In the genomic region with DNA sequence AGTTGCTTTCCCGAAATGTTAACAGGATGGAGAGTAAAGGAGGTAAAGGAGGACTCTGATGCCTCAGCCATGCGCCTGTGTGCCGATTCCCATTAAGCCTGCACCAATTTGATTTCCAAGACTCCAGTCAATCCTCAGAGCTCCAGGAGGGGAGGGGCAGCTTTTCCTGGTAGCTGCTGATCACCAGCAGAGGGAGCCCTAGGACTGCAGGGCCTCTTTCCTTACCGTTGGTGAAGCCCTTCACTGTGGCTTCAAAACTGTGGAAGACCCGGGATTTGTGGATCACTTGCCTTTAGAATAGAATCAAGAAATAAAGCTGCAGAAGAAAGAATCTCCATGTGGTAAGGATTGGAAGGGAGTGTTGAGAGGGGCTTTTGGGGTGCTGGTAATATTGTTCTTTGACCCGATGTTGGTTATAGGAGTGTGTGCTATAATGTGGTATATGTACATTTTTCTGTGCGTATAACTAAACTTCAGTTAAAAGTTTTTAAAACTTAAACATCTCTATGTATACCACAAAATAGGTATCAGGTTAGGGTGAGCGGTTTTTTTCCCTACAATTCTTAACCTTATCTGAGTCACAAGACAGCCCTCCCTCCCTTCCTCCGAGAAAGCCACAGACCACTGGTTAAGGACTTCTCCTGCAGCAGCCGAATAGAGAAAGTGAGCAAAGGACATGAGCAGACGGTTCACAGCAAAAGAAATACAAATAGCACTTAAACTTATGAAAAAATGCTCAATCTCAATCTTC, we compare ENCODE assay signal across 1 cellular context.
TF ChIP-seq lines count a peak whose summit lies in the region.

No MANE protein-coding gene starts in this region.

TF ChIP-seq in HepG2, 621 proteins besides CTCF, POLR2A, EP300 and RAD21 (continues in another document):
- TF ChIP-seq, protein P1, sequence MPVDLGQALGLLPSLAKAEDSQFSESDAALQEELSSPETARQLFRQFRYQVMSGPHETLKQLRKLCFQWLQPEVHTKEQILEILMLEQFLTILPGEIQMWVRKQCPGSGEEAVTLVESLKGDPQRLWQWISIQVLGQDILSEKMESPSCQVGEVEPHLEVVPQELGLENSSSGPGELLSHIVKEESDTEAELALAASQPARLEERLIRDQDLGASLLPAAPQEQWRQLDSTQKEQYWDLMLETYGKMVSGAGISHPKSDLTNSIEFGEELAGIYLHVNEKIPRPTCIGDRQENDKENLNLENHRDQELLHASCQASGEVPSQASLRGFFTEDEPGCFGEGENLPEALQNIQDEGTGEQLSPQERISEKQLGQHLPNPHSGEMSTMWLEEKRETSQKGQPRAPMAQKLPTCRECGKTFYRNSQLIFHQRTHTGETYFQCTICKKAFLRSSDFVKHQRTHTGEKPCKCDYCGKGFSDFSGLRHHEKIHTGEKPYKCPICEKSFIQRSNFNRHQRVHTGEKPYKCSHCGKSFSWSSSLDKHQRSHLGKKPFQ (CRISPR knock-in tag; IDR thresholded peaks at IDR 0.05; ENCODE audit: insufficient replicate concordance), result no peak
- TF ChIP-seq, protein P2, sequence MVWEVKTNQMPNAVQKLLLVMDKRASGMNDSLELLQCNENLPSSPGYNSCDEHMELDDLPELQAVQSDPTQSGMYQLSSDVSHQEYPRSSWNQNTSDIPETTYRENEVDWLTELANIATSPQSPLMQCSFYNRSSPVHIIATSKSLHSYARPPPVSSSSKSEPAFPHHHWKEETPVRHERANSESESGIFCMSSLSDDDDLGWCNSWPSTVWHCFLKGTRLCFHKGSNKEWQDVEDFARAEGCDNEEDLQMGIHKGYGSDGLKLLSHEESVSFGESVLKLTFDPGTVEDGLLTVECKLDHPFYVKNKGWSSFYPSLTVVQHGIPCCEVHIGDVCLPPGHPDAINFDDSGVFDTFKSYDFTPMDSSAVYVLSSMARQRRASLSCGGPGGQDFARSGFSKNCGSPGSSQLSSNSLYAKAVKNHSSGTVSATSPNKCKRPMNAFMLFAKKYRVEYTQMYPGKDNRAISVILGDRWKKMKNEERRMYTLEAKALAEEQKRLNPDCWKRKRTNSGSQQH (CRISPR knock-in tag; IDR thresholded peaks at IDR 0.05; ENCODE audit: low read depth), result peak; percentile 54; the same call in 1 of the 2 replicates
- TF ChIP-seq ZNF878 (CRISPR knock-in tag; IDR thresholded peaks at IDR 0.05), result no peak
- TF ChIP-seq, protein P3, sequence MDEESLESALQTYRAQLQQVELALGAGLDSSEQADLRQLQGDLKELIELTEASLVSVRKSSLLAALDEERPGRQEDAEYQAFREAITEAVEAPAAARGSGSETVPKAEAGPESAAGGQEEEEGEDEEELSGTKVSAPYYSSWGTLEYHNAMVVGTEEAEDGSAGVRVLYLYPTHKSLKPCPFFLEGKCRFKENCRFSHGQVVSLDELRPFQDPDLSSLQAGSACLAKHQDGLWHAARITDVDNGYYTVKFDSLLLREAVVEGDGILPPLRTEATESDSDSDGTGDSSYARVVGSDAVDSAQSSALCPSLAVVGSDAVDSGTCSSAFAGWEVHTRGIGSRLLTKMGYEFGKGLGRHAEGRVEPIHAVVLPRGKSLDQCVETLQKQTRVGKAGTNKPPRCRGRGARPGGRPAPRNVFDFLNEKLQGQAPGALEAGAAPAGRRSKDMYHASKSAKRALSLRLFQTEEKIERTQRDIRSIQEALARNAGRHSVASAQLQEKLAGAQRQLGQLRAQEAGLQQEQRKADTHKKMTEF (CRISPR knock-in tag; IDR thresholded peaks at IDR 0.05), result peak; percentile 64; the same call in 1 of the 2 replicates
- 0 out of 2 replicates have a peak, but pooled peaks have one; percentile 31 for TF ChIP-seq TMF1 (CRISPR knock-in tag; IDR thresholded peaks at IDR 0.05; ENCODE audit: low read depth)
- TF ChIP-seq, protein P4, sequence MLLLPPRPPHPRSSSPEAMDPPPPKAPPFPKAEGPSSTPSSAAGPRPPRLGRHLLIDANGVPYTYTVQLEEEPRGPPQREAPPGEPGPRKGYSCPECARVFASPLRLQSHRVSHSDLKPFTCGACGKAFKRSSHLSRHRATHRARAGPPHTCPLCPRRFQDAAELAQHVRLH (CRISPR knock-in tag; IDR thresholded peaks at IDR 0.05; ENCODE audit: borderline replicate concordance, low read depth), result peak; percentile 53; the same call in 1 of the 2 replicates
- no peak for TF ChIP-seq LCORL (IDR thresholded peaks at IDR 0.05)
- 0 out of 2 replicates have a peak, but pooled peaks have one; percentile 49 for TF ChIP-seq LCORL (CRISPR knock-in tag; IDR thresholded peaks at IDR 0.05)
- TF ChIP-seq, protein P5, sequence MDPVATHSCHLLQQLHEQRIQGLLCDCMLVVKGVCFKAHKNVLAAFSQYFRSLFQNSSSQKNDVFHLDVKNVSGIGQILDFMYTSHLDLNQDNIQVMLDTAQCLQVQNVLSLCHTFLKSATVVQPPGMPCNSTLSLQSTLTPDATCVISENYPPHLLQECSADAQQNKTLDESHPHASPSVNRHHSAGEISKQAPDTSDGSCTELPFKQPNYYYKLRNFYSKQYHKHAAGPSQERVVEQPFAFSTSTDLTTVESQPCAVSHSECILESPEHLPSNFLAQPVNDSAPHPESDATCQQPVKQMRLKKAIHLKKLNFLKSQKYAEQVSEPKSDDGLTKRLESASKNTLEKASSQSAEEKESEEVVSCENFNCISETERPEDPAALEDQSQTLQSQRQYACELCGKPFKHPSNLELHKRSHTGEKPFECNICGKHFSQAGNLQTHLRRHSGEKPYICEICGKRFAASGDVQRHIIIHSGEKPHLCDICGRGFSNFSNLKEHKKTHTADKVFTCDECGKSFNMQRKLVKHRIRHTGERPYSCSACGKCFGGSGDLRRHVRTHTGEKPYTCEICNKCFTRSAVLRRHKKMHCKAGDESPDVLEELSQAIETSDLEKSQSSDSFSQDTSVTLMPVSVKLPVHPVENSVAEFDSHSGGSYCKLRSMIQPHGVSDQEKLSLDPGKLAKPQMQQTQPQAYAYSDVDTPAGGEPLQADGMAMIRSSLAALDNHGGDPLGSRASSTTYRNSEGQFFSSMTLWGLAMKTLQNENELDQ (CRISPR knock-in tag; IDR thresholded peaks at IDR 0.05; ENCODE audit: borderline replicate concordance), result peak; percentile 83; the same call in 1 of the 2 replicates
- TF ChIP-seq, protein P6, sequence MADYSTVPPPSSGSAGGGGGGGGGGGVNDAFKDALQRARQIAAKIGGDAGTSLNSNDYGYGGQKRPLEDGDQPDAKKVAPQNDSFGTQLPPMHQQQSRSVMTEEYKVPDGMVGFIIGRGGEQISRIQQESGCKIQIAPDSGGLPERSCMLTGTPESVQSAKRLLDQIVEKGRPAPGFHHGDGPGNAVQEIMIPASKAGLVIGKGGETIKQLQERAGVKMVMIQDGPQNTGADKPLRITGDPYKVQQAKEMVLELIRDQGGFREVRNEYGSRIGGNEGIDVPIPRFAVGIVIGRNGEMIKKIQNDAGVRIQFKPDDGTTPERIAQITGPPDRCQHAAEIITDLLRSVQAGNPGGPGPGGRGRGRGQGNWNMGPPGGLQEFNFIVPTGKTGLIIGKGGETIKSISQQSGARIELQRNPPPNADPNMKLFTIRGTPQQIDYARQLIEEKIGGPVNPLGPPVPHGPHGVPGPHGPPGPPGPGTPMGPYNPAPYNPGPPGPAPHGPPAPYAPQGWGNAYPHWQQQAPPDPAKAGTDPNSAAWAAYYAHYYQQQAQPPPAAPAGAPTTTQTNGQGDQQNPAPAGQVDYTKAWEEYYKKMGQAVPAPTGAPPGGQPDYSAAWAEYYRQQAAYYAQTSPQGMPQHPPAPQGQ (CRISPR knock-in tag; IDR thresholded peaks at IDR 0.05; ENCODE audit: borderline replicate concordance), result no peak; the same call in 1 of the 2 replicates
- TF ChIP-seq NPAS2 (CRISPR knock-in tag; IDR thresholded peaks at IDR 0.05; ENCODE audit: borderline replicate concordance), result no peak
- TF ChIP-seq, protein P7, sequence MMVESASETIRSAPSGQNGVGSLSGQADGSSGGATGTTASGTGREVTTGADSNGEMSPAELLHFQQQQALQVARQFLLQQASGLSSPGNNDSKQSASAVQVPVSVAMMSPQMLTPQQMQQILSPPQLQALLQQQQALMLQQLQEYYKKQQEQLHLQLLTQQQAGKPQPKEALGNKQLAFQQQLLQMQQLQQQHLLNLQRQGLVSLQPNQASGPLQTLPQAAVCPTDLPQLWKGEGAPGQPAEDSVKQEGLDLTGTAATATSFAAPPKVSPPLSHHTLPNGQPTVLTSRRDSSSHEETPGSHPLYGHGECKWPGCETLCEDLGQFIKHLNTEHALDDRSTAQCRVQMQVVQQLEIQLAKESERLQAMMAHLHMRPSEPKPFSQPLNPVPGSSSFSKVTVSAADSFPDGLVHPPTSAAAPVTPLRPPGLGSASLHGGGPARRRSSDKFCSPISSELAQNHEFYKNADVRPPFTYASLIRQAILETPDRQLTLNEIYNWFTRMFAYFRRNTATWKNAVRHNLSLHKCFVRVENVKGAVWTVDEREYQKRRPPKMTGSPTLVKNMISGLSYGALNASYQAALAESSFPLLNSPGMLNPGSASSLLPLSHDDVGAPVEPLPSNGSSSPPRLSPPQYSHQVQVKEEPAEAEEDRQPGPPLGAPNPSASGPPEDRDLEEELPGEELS (CRISPR knock-in tag; IDR thresholded peaks at IDR 0.05), result no peak
- TF ChIP-seq FOXA3 (CRISPR knock-in tag; IDR thresholded peaks at IDR 0.05), result peak; percentile 48; the same call in 1 of the 2 replicates
- TF ChIP-seq MIER3 (CRISPR knock-in tag; IDR thresholded peaks at IDR 0.05; ENCODE audit: borderline replicate concordance), result peak; percentile 42; the same call in 1 of the 2 replicates
- no peak for TF ChIP-seq ZNF12 (CRISPR knock-in tag; IDR thresholded peaks at IDR 0.05)
- 0 out of 2 replicates have a peak, but pooled peaks have one; percentile 16 for TF ChIP-seq SP4 (CRISPR knock-in tag; IDR thresholded peaks at IDR 0.05)
- TF ChIP-seq, protein P8, sequence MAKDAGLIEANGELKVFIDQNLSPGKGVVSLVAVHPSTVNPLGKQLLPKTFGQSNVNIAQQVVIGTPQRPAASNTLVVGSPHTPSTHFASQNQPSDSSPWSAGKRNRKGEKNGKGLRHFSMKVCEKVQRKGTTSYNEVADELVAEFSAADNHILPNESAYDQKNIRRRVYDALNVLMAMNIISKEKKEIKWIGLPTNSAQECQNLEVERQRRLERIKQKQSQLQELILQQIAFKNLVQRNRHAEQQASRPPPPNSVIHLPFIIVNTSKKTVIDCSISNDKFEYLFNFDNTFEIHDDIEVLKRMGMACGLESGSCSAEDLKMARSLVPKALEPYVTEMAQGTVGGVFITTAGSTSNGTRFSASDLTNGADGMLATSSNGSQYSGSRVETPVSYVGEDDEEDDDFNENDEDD (CRISPR knock-in tag; IDR thresholded peaks at IDR 0.05; ENCODE audit: borderline replicate concordance), result no peak
- TF ChIP-seq ZNF138 (CRISPR knock-in tag; IDR thresholded peaks at IDR 0.05; ENCODE audit: low read depth), result peak; percentile 39; the same call in 1 of the 2 replicates
- peak; percentile 88 for TF ChIP-seq ERF (CRISPR knock-in tag; IDR thresholded peaks at IDR 0.05)
- TF ChIP-seq MIXL1 (CRISPR knock-in tag; IDR thresholded peaks at IDR 0.05), result peak; percentile 71; the same call in 1 of the 2 replicates
- TF ChIP-seq MXD4 (CRISPR knock-in tag; IDR thresholded peaks at IDR 0.05), result 0 out of 2 replicates have a peak, but pooled peaks have one; percentile 37
- 0 out of 2 replicates have a peak, but pooled peaks have one; percentile 71 for TF ChIP-seq AHR (CRISPR knock-in tag; IDR thresholded peaks at IDR 0.05)
- no peak for TF ChIP-seq SAFB2 (CRISPR knock-in tag; IDR thresholded peaks at IDR 0.05; ENCODE audit: borderline replicate concordance, low read depth)
- TF ChIP-seq, protein P9, sequence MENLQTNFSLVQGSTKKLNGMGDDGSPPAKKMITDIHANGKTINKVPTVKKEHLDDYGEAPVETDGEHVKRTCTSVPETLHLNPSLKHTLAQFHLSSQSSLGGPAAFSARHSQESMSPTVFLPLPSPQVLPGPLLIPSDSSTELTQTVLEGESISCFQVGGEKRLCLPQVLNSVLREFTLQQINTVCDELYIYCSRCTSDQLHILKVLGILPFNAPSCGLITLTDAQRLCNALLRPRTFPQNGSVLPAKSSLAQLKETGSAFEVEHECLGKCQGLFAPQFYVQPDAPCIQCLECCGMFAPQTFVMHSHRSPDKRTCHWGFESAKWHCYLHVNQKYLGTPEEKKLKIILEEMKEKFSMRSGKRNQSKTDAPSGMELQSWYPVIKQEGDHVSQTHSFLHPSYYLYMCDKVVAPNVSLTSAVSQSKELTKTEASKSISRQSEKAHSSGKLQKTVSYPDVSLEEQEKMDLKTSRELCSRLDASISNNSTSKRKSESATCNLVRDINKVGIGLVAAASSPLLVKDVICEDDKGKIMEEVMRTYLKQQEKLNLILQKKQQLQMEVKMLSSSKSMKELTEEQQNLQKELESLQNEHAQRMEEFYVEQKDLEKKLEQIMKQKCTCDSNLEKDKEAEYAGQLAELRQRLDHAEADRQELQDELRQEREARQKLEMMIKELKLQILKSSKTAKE (CRISPR knock-in tag; IDR thresholded peaks at IDR 0.05; ENCODE audit: borderline replicate concordance), result no peak
- TF ChIP-seq, protein P10, sequence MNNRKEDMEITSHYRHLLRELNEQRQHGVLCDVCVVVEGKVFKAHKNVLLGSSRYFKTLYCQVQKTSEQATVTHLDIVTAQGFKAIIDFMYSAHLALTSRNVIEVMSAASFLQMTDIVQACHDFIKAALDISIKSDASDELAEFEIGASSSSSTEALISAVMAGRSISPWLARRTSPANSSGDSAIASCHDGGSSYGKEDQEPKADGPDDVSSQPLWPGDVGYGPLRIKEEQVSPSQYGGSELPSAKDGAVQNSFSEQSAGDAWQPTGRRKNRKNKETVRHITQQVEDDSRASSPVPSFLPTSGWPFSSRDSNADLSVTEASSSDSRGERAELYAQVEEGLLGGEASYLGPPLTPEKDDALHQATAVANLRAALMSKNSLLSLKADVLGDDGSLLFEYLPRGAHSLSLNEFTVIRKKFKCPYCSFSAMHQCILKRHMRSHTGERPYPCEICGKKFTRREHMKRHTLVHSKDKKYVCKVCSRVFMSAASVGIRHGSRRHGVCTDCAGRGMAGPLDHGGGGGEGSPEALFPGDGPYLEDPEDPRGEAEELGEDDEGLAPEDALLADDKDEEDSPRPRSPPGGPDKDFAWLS (CRISPR knock-in tag; IDR thresholded peaks at IDR 0.05; ENCODE audit: borderline replicate concordance), result no peak
- TF ChIP-seq ZNF143 (CRISPR knock-in tag; IDR thresholded peaks at IDR 0.05), result no peak
- no peak for TF ChIP-seq ZNF569 (CRISPR knock-in tag; IDR thresholded peaks at IDR 0.05; ENCODE audit: borderline replicate concordance)
- no peak for TF ChIP-seq TCF7 (IDR thresholded peaks at IDR 0.05; ENCODE audit: low read depth)
- TF ChIP-seq, protein P11, sequence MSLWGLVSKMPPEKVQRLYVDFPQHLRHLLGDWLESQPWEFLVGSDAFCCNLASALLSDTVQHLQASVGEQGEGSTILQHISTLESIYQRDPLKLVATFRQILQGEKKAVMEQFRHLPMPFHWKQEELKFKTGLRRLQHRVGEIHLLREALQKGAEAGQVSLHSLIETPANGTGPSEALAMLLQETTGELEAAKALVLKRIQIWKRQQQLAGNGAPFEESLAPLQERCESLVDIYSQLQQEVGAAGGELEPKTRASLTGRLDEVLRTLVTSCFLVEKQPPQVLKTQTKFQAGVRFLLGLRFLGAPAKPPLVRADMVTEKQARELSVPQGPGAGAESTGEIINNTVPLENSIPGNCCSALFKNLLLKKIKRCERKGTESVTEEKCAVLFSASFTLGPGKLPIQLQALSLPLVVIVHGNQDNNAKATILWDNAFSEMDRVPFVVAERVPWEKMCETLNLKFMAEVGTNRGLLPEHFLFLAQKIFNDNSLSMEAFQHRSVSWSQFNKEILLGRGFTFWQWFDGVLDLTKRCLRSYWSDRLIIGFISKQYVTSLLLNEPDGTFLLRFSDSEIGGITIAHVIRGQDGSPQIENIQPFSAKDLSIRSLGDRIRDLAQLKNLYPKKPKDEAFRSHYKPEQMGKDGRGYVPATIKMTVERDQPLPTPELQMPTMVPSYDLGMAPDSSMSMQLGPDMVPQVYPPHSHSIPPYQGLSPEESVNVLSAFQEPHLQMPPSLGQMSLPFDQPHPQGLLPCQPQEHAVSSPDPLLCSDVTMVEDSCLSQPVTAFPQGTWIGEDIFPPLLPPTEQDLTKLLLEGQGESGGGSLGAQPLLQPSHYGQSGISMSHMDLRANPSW (CRISPR knock-in tag; IDR thresholded peaks at IDR 0.05; ENCODE audit: borderline replicate concordance), result 0 out of 2 replicates have a peak, but pooled peaks have one; percentile 25
- TF ChIP-seq KLF15 (CRISPR knock-in tag; IDR thresholded peaks at IDR 0.05; ENCODE audit: borderline replicate concordance), result no peak
- TF ChIP-seq ZNF296 (CRISPR knock-in tag; conservative IDR thresholded peaks at IDR 0.05), result no peak
